ENCODE assay signal across 1 cellular context in the genomic region with DNA sequence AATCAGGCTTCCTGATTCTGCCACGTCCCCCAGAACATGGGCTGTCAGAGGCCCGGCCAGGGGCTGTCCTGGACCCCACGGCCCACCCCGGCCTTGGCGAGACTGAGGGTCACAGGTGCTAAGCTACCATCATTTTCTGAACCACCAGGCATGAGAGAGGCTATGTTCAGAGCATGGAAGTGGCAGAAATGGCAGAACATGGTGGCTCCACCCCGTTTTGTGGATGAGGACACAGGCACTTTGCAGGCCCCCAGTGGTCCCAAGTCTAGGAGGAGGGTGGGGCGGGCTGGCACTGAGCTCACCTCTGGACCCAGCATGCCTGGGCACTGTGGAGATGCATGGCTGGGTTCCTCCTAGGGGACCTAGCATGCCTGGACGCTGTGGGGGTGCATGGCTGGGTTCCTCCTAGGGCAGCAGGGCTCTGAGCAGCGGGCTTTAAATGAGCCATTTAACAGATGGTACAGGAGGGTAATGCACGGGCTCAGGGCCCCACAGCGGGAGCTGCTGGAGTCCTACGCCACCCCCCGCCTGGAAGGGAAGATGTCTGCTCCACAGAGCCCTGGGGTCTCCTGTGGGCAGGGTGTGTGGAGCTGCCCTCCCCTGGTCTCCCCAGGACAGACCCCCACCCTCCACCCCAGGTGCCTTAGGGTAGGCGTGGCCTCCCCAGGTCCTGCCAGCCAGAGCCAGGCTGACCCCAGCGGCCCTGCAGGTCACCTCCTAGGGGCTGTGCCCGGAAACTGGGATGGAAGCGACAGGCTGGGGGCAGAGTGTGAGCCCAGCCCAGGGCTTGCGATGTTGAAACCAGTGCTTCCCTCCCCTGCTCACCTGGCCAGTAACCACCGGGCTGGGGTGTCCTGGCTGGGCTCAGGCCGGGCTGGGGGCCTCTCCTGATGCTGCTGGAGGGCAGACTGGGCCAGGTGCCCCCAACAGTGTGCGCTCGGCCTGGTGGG.
TF ChIP-seq lines count a peak whose summit lies in the region.

No MANE protein-coding gene starts in this region.

TF ChIP-seq in GM12878, 131 proteins besides CTCF, POLR2A, EP300 and RAD21:
- TF ChIP-seq, protein P1, sequence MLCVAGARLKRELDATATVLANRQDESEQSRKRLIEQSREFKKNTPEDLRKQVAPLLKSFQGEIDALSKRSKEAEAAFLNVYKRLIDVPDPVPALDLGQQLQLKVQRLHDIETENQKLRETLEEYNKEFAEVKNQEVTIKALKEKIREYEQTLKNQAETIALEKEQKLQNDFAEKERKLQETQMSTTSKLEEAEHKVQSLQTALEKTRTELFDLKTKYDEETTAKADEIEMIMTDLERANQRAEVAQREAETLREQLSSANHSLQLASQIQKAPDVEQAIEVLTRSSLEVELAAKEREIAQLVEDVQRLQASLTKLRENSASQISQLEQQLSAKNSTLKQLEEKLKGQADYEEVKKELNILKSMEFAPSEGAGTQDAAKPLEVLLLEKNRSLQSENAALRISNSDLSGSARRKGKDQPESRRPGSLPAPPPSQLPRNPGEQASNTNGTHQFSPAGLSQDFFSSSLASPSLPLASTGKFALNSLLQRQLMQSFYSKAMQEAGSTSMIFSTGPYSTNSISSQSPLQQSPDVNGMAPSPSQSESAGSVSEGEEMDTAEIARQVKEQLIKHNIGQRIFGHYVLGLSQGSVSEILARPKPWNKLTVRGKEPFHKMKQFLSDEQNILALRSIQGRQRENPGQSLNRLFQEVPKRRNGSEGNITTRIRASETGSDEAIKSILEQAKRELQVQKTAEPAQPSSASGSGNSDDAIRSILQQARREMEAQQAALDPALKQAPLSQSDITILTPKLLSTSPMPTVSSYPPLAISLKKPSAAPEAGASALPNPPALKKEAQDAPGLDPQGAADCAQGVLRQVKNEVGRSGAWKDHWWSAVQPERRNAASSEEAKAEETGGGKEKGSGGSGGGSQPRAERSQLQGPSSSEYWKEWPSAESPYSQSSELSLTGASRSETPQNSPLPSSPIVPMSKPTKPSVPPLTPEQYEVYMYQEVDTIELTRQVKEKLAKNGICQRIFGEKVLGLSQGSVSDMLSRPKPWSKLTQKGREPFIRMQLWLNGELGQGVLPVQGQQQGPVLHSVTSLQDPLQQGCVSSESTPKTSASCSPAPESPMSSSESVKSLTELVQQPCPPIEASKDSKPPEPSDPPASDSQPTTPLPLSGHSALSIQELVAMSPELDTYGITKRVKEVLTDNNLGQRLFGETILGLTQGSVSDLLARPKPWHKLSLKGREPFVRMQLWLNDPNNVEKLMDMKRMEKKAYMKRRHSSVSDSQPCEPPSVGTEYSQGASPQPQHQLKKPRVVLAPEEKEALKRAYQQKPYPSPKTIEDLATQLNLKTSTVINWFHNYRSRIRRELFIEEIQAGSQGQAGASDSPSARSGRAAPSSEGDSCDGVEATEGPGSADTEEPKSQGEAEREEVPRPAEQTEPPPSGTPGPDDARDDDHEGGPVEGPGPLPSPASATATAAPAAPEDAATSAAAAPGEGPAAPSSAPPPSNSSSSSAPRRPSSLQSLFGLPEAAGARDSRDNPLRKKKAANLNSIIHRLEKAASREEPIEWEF (IDR thresholded peaks at IDR 0.05; ENCODE audit: insufficient replicate concordance, low read depth, low read length) = no peak
- TF ChIP-seq JUNB (IDR thresholded peaks at IDR 0.05) (no peak), RB1 (IDR thresholded peaks at IDR 0.05; ENCODE audit: borderline replicate concordance) (no peak), HDGF (IDR thresholded peaks at IDR 0.05) (no peak), ZBTB4 (CRISPR knock-in tag; IDR thresholded peaks at IDR 0.05) (no peak), NKRF (conservative IDR thresholded peaks at IDR 0.05) (no peak), TCF7 (IDR thresholded peaks at IDR 0.05; ENCODE audit: borderline replicate concordance) (no peak), PBX3 (IDR thresholded peaks at IDR 0.05; ENCODE audit: insufficient replicate concordance, low read depth, low read length) (no peak), JUND (IDR thresholded peaks at IDR 0.05; ENCODE audit: low read depth, low read length) (no peak), REST (IDR thresholded peaks at IDR 0.05; ENCODE audit: low read depth, low read length) (no peak), PAX8 (IDR thresholded peaks at IDR 0.05) (no peak), NR2C1 (IDR thresholded peaks at IDR 0.05) (no peak), BRCA1 (IDR thresholded peaks at IDR 0.05; ENCODE audit: low read depth, low read length) (no peak), FOXM1 (IDR thresholded peaks at IDR 0.05; ENCODE audit: low read depth, low read length) (no peak)
- TF ChIP-seq, protein P2, sequence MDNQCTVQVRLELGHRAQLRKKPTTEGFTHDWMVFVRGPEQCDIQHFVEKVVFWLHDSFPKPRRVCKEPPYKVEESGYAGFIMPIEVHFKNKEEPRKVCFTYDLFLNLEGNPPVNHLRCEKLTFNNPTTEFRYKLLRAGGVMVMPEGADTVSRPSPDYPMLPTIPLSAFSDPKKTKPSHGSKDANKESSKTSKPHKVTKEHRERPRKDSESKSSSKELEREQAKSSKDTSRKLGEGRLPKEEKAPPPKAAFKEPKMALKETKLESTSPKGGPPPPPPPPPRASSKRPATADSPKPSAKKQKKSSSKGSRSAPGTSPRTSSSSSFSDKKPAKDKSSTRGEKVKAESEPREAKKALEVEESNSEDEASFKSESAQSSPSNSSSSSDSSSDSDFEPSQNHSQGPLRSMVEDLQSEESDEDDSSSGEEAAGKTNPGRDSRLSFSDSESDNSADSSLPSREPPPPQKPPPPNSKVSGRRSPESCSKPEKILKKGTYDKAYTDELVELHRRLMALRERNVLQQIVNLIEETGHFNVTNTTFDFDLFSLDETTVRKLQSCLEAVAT (IDR thresholded peaks at IDR 0.05) = no peak
- TF ChIP-seq, protein P3, sequence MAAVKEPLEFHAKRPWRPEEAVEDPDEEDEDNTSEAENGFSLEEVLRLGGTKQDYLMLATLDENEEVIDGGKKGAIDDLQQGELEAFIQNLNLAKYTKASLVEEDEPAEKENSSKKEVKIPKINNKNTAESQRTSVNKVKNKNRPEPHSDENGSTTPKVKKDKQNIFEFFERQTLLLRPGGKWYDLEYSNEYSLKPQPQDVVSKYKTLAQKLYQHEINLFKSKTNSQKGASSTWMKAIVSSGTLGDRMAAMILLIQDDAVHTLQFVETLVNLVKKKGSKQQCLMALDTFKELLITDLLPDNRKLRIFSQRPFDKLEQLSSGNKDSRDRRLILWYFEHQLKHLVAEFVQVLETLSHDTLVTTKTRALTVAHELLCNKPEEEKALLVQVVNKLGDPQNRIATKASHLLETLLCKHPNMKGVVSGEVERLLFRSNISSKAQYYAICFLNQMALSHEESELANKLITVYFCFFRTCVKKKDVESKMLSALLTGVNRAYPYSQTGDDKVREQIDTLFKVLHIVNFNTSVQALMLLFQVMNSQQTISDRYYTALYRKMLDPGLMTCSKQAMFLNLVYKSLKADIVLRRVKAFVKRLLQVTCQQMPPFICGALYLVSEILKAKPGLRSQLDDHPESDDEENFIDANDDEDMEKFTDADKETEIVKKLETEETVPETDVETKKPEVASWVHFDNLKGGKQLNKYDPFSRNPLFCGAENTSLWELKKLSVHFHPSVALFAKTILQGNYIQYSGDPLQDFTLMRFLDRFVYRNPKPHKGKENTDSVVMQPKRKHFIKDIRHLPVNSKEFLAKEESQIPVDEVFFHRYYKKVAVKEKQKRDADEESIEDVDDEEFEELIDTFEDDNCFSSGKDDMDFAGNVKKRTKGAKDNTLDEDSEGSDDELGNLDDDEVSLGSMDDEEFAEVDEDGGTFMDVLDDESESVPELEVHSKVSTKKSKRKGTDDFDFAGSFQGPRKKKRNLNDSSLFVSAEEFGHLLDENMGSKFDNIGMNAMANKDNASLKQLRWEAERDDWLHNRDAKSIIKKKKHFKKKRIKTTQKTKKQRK (IDR thresholded peaks at IDR 0.05; ENCODE audit: low read depth, low read length) = no peak
